1 cellular context compared by ENCODE assay signal in the genomic region with DNA sequence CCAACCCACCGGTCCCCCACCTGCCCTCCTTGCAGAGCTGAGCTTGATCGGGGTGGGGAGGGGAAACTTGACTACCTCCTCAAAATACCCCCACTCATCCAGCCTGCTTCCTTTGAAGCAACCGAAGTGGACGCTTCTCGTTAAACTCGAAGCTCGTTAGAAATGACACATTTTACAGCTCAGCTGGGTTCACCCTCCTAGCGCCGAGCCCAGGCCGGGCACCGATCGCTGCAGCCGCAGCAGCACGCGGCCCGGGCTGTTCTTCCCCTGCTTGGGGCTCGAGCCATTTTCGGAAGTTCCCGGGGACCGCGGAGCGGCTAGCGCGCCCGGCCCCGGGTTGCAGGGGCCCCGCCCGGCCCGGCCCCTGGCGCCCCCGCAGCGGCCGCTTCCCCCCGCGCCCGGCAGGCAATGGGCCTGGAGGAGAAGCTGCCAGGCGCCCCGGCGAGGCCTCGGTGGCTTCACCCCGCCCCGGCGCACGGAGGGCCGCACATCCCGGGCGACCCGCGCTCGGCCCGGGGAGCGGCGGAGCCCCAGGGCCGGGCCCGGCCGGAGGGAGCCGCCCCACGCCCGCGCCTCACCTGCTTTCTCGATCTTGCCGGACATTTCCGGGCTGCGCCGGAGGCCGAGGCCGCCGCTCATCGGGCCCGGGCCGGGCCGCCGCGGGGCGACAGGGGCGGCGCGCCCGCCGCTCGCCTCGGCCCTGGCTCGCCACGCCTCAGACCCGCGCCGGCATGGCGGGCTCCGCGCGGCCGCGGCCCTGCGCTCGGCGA.
TF ChIP-seq lines count a peak whose summit lies in the region.

No MANE protein-coding gene starts in this region.

TF ChIP-seq in K562, 482 proteins besides CTCF, POLR2A, EP300 and RAD21 (continued from another document):
- TF ChIP-seq, protein P1, sequence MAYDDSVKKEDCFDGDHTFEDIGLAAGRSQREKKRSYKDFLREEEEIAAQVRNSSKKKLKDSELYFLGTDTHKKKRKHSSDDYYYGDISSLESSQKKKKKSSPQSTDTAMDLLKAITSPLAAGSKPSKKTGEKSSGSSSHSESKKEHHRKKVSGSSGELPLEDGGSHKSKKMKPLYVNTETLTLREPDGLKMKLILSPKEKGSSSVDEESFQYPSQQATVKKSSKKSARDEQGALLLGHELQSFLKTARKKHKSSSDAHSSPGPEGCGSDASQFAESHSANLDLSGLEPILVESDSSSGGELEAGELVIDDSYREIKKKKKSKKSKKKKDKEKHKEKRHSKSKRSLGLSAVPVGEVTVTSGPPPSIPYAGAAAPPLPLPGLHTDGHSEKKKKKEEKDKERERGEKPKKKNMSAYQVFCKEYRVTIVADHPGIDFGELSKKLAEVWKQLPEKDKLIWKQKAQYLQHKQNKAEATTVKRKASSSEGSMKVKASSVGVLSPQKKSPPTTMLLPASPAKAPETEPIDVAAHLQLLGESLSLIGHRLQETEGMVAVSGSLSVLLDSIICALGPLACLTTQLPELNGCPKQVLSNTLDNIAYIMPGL (CRISPR knock-in tag; IDR thresholded peaks at IDR 0.05): 0 out of 2 replicates have a peak, but pooled peaks have one; percentile 62
- 0 out of 2 replicates have a peak, but pooled peaks have one; percentile 24 for TF ChIP-seq POLR2G (IDR thresholded peaks at IDR 0.05; ENCODE audit: low read depth, low read length)
- peak; percentile 46 for TF ChIP-seq RBFOX2 (IDR thresholded peaks at IDR 0.05; ENCODE audit: low read depth, low read length)
- TF ChIP-seq CHD1 (IDR thresholded peaks at IDR 0.05; ENCODE audit: low read length): peak; percentile 53
- peak; percentile 49; the same call in 1 of the 2 replicates for TF ChIP-seq PHF8 (IDR thresholded peaks at IDR 0.05; ENCODE audit: borderline replicate concordance, low read length)
- TF ChIP-seq ZNF12 (CRISPR knock-in tag; IDR thresholded peaks at IDR 0.05): no peak
- no peak for TF ChIP-seq ZNF354B (CRISPR knock-in tag; IDR thresholded peaks at IDR 0.05)
- TF ChIP-seq ZNF232 (CRISPR knock-in tag; IDR thresholded peaks at IDR 0.05): 0 out of 2 replicates have a peak, but pooled peaks have one; percentile 42
- TF ChIP-seq ZNF224 (CRISPR knock-in tag; IDR thresholded peaks at IDR 0.05): 0 out of 2 replicates have a peak, but pooled peaks have one; percentile 33
- TF ChIP-seq, protein P2, sequence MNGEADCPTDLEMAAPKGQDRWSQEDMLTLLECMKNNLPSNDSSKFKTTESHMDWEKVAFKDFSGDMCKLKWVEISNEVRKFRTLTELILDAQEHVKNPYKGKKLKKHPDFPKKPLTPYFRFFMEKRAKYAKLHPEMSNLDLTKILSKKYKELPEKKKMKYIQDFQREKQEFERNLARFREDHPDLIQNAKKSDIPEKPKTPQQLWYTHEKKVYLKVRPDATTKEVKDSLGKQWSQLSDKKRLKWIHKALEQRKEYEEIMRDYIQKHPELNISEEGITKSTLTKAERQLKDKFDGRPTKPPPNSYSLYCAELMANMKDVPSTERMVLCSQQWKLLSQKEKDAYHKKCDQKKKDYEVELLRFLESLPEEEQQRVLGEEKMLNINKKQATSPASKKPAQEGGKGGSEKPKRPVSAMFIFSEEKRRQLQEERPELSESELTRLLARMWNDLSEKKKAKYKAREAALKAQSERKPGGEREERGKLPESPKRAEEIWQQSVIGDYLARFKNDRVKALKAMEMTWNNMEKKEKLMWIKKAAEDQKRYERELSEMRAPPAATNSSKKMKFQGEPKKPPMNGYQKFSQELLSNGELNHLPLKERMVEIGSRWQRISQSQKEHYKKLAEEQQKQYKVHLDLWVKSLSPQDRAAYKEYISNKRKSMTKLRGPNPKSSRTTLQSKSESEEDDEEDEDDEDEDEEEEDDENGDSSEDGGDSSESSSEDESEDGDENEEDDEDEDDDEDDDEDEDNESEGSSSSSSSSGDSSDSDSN (IDR thresholded peaks at IDR 0.05; ENCODE audit: borderline replicate concordance in 1 of 2, low read depth in 2 of 2, low read length in 2 of 2): peak in 1 of 2 experiments; percentile 69; a peak in 1 of 4 replicates
- TF ChIP-seq NFIC (IDR thresholded peaks at IDR 0.05): no peak
- no peak for TF ChIP-seq ARID1B (IDR thresholded peaks at IDR 0.05)
- peak; percentile 63 for TF ChIP-seq L3MBTL2 (IDR thresholded peaks at IDR 0.05)
- 0 out of 2 replicates have a peak, but pooled peaks have one; percentile 40 for TF ChIP-seq SIN3B (IDR thresholded peaks at IDR 0.05; ENCODE audit: low read depth)
- TF ChIP-seq, protein P3, sequence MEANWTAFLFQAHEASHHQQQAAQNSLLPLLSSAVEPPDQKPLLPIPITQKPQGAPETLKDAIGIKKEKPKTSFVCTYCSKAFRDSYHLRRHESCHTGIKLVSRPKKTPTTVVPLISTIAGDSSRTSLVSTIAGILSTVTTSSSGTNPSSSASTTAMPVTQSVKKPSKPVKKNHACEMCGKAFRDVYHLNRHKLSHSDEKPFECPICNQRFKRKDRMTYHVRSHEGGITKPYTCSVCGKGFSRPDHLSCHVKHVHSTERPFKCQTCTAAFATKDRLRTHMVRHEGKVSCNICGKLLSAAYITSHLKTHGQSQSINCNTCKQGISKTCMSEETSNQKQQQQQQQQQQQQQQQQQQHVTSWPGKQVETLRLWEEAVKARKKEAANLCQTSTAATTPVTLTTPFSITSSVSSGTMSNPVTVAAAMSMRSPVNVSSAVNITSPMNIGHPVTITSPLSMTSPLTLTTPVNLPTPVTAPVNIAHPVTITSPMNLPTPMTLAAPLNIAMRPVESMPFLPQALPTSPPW (CRISPR knock-in tag; IDR thresholded peaks at IDR 0.05): peak; percentile 55; the same call in 1 of the 2 replicates
- TF ChIP-seq ZKSCAN1 (IDR thresholded peaks at IDR 0.05; ENCODE audit: low read depth, low read length): no peak
- TF ChIP-seq RBBP5 (IDR thresholded peaks at IDR 0.05; ENCODE audit: borderline replicate concordance, insufficient read depth, low read length, poor library complexity, severe bottlenecking): peak; percentile 62
- TF ChIP-seq ZNF586 (CRISPR knock-in tag; conservative IDR thresholded peaks at IDR 0.05): no peak
- TF ChIP-seq FOXK1 (CRISPR knock-in tag; IDR thresholded peaks at IDR 0.05; ENCODE audit: borderline replicate concordance): 0 out of 2 replicates have a peak, but pooled peaks have one; percentile 46
- TF ChIP-seq, protein P4, sequence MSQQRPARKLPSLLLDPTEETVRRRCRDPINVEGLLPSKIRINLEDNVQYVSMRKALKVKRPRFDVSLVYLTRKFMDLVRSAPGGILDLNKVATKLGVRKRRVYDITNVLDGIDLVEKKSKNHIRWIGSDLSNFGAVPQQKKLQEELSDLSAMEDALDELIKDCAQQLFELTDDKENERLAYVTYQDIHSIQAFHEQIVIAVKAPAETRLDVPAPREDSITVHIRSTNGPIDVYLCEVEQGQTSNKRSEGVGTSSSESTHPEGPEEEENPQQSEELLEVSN (IDR thresholded peaks at IDR 0.05; ENCODE audit: borderline replicate concordance in 1 of 2, extremely low read depth in 1 of 2, insufficient read depth in 1 of 2, insufficient read length in 1 of 2, low read depth in 1 of 2, low read length in 1 of 2, poor library complexity in 1 of 2, severe bottlenecking in 1 of 2): peak in 1 of 2 experiments; percentile 49
- TF ChIP-seq, protein P5, sequence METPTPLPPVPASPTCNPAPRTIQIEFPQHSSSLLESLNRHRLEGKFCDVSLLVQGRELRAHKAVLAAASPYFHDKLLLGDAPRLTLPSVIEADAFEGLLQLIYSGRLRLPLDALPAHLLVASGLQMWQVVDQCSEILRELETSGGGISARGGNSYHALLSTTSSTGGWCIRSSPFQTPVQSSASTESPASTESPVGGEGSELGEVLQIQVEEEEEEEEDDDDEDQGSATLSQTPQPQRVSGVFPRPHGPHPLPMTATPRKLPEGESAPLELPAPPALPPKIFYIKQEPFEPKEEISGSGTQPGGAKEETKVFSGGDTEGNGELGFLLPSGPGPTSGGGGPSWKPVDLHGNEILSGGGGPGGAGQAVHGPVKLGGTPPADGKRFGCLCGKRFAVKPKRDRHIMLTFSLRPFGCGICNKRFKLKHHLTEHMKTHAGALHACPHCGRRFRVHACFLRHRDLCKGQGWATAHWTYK (CRISPR knock-in tag; IDR thresholded peaks at IDR 0.05): 0 out of 2 replicates have a peak, but pooled peaks have one; percentile 48
- peak; percentile 11 for TF ChIP-seq CCNT2 (IDR thresholded peaks at IDR 0.05; ENCODE audit: borderline replicate concordance, extremely low read depth, insufficient read length, low read depth, low read length)
- TF ChIP-seq CXXC5 (CRISPR knock-in tag; IDR thresholded peaks at IDR 0.05): peak; percentile 50; the same call in 1 of the 2 replicates
- no peak for TF ChIP-seq GATAD2A (IDR thresholded peaks at IDR 0.05)
- TF ChIP-seq KDM5B (IDR thresholded peaks at IDR 0.05; ENCODE audit: insufficient replicate concordance, low read depth, low read length): peak; percentile 1
